In genomic region chr1:172838681-172839313, GRCh38 we compare ENCODE assay signal across 1 cellular context.
TF ChIP-seq lines count a peak whose summit lies in the region.

No MANE protein-coding gene starts in this region.

TF ChIP-seq in GM12878, 131 proteins besides CTCF, POLR2A, EP300 and RAD21 (continued from another document):
- TF ChIP-seq IRF3 (IDR thresholded peaks at IDR 0.05) = no peak
- no peak for TF ChIP-seq SPI1 (IDR thresholded peaks at IDR 0.05; ENCODE audit: borderline replicate concordance, insufficient read depth, low read depth, low read length)
- TF ChIP-seq ESRRA (IDR thresholded peaks at IDR 0.05; ENCODE audit: low read length) = no peak
- TF ChIP-seq ZNF217 (IDR thresholded peaks at IDR 0.05) = no peak
- TF ChIP-seq RELB (IDR thresholded peaks at IDR 0.05; ENCODE audit: low read depth) = no peak
- TF ChIP-seq TARDBP (IDR thresholded peaks at IDR 0.05; ENCODE audit: borderline replicate concordance) = no peak
- TF ChIP-seq BCLAF1 (IDR thresholded peaks at IDR 0.05) = no peak
- no peak for TF ChIP-seq POLR2AphosphoS2 (IDR thresholded peaks at IDR 0.05; ENCODE audit: low read depth, low read length)
- no peak for TF ChIP-seq SIN3A (IDR thresholded peaks at IDR 0.05; ENCODE audit: low read depth, low read length)
- no peak for TF ChIP-seq EGR1 (IDR thresholded peaks at IDR 0.05; ENCODE audit: borderline replicate concordance in 1 of 2, low read depth in 2 of 2, low read length in 2 of 2)
